Comparison of ENCODE assay signal across 15 cellular contexts in the genomic region with DNA sequence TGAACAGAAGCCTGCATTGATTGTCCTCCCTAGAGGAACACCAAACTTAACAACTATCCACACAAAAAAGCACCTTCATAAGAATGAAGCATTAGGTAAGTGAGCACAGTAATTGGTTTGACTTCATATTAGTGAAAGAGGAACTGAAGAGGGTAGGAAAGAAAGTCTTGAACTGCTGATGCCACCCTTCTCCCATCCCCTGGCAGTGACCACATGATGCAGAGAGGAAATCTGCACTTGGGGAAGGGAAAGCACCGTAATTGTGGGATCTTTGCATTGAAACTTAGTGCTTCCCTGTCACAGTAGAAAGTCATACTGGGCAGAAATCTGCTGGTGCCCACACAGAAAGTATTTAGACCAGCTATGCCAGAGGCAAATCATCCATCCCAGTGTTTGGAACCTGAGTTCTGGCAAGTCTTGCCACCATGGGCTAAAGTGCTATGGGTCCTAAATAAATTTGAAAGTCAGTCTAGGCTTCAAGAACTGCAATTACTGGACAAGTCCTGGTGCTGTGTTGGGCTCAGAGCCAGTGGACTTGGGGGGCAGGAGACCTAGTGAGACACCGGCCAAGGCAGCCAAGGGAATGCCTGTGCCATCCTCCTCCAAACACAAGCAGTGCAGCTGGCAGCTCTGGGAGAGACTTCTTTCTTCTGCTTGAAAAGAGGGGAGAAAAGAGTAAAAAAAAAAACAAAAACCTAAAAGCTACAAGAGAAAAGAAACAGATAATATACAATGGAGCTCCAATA.
DNase-seq lines count a peak whose midpoint lies in the region; ATAC-seq, FAIRE-seq and TF ChIP-seq lines count a peak whose summit lies in the region.
"Had no signal": no experiment of that assay in that cellular context is flagged by ENCODE, and none has a peak within 500 bp of the region (broad histone marks: within the 10 kb centered on the region; RNA-seq: fewer than 3 reads in every experiment).

No MANE protein-coding gene starts in this region.

- no peaks in the 10 kb centered on the region for H3K36me3 Mint-ChIP-seq in stimulated activated effector memory CD8-positive, alpha-beta T cell treated with anti-CD3 and anti-CD28 coated beads, Interleukin-12 subunit alpha, Interleukin-12 subunit beta, amount 100 ng/mL, for 72 hours

- H3K27me3 ChIP-seq in OCI-LY3 (ENCODE audit: low read depth, low read length), result no peaks in the 10 kb centered on the region
- no peaks in the 10 kb centered on the region for H3K27me3 ChIP-seq in osteoblast (ENCODE audit: insufficient read depth, low read length)

- H3K27ac ChIP-seq in OCI-LY3 (ENCODE audit: low read length) (peak overlapping the region; percentile 55), osteoblast (ENCODE audit: low read depth, low read length) (no peak overlapping the region)

- no peak overlapping the region for H3K9ac ChIP-seq in OCI-LY3 (ENCODE audit: low read length)

- H3K4me1 Mint-ChIP-seq in stimulated activated effector memory CD8-positive, alpha-beta T cell treated with anti-CD3 and anti-CD28 coated beads, Interleukin-12 subunit alpha, Interleukin-12 subunit beta, amount 100 ng/mL, for 72 hours, result no peaks in the 10 kb centered on the region

- H3K9me3 Mint-ChIP-seq in stimulated activated effector memory CD8-positive, alpha-beta T cell treated with anti-CD3 and anti-CD28 coated beads, Interleukin-12 subunit alpha, Interleukin-12 subunit beta, amount 100 ng/mL, for 72 hours, result no peaks in the 10 kb centered on the region

- H3K4me3 ChIP-seq in OCI-LY3 (ENCODE audit: low read length) (no peak overlapping the region), osteoblast (ENCODE audit: insufficient read depth, low read length) (no peak overlapping the region)

- H2AFZ ChIP-seq in OCI-LY3 (ENCODE audit: low read depth, low read length) (no peak overlapping the region), osteoblast (ENCODE audit: low read length) (no peak overlapping the region)

- H3K4me1 ChIP-seq in OCI-LY3 (ENCODE audit: low read length), result peaks cover 30% of the 10 kb centered on the region
- no peaks in the 10 kb centered on the region for H3K4me1 ChIP-seq in osteoblast (ENCODE audit: insufficient read depth, low read length)

- no peaks in the 10 kb centered on the region for H4K20me1 ChIP-seq in OCI-LY3 (ENCODE audit: insufficient read depth, low read length)
- H4K20me1 ChIP-seq in osteoblast (ENCODE audit: insufficient read depth, low read length), result no peaks in the 10 kb centered on the region

- no peak overlapping the region for H3K4me3 Mint-ChIP-seq in stimulated activated effector memory CD8-positive, alpha-beta T cell treated with anti-CD3 and anti-CD28 coated beads, Interleukin-12 subunit alpha, Interleukin-12 subunit beta, amount 100 ng/mL, for 72 hours
- H3K4me3 Mint-ChIP-seq: activated naive CD8-positive, alpha-beta T cell; T-helper 1 cell treated with Interleukin-12 subunit alpha and Interleukin-12 subunit beta and Interleukin-4 antibody, amounts not matched to agents 30 μg/mL and 1 μg/mL, for 36 hours had no signal

- no peak overlapping the region for H3K27ac Mint-ChIP-seq in stimulated activated effector memory CD8-positive, alpha-beta T cell treated with anti-CD3 and anti-CD28 coated beads, Interleukin-12 subunit alpha, Interleukin-12 subunit beta, amount 100 ng/mL, for 72 hours
- H3K27ac Mint-ChIP-seq: activated naive CD8-positive, alpha-beta T cell; T-helper 1 cell treated with Interleukin-12 subunit alpha and Interleukin-12 subunit beta and Interleukin-4 antibody, amounts not matched to agents 30 μg/mL and 1 μg/mL, for 36 hours had no signal

- DNase-seq in GM18507 (ENCODE audit: extremely low spot score, insufficient read length, low read depth) (no peak), pons (ENCODE audit: low spot score) (peak; percentile 87), osteoblast (ENCODE audit: insufficient read length, low spot score, missing footprints) (no peak)
- no peak for DNase-seq in stimulated activated effector memory CD8-positive, alpha-beta T cell treated with anti-CD3 and anti-CD28 coated beads, Interleukin-12 subunit alpha, Interleukin-12 subunit beta, amount 100 ng/mL, for 72 hours (ENCODE audit: low spot score in 2 of 2)
- DNase-seq: Calu3; central memory CD4-positive, alpha-beta T cell; erythroblast; KG1; NCI-H2081 treated with DMSO at 0.1 percent for 48 hours had no signal

- no peaks in the 10 kb centered on the region for H3K9me3 ChIP-seq in OCI-LY3 (ENCODE audit: insufficient read depth, low read length)
- H3K9me3 ChIP-seq in osteoblast (ENCODE audit: low read depth, low read length), result no peaks in the 10 kb centered on the region

- TF ChIP-seq CTCF in OCI-LY3 (IDR thresholded peaks at IDR 0.05; ENCODE audit: low read depth, low read length), result no peak
- no peak for TF ChIP-seq CTCF in osteoblast (IDR thresholded peaks at IDR 0.05; ENCODE audit: extremely low read depth, low read depth, low read length)

- H3K79me2 ChIP-seq in OCI-LY3 (ENCODE audit: low read length) (no peaks in the 10 kb centered on the region), osteoblast (ENCODE audit: insufficient read depth, low read length) (no peaks in the 10 kb centered on the region)

- peak; percentile 77 for FAIRE-seq in GM18507 (lab: Jason Lieb, UNC)

- H3K36me3 ChIP-seq in OCI-LY3 (replicated peaks; ENCODE audit: low read depth, low read length) (peaks cover 38% of the 10 kb centered on the region), osteoblast (ENCODE audit: insufficient read depth, low read length) (no peaks in the 10 kb centered on the region)

- ATAC-seq in GM21619 (IDR thresholded peaks at IDR 0.05; ENCODE audit: unreplicated experiment), result peak; percentile 64
- ATAC-seq in HG02870 (IDR thresholded peaks at IDR 0.05; ENCODE audit: unreplicated experiment), result no peak
- no peak for ATAC-seq in stimulated activated effector memory CD8-positive, alpha-beta T cell treated with anti-CD3 and anti-CD28 coated beads, Interleukin-12 subunit alpha, Interleukin-12 subunit beta, amount 100 ng/mL, for 72 hours
- ATAC-seq in GM21390 (IDR thresholded peaks at IDR 0.05; ENCODE audit: unreplicated experiment), result no peak

- H3K4me2 ChIP-seq in OCI-LY3 (ENCODE audit: low read length), result peak overlapping the region; percentile 36; the same call in 1 of the 2 replicates
- H3K4me2 ChIP-seq in osteoblast (ENCODE audit: insufficient read depth, low read length), result no peak overlapping the region
